Comparison of ENCODE assay signal across 9 cellular contexts in genomic region chr1:51519857-51520699, GRCh38. TPM values are rescaled to one million over a fixed set of nuclear protein-coding genes. Genes with fewer than 3 reads are reported as not detected.
A peak's percentile ranks its signal among the peaks of the same experiment; 100 is the strongest.
DNase-seq lines count a peak whose midpoint lies in the region; ATAC-seq and TF ChIP-seq lines count a peak whose summit lies in the region.
"Had no signal": no experiment of that assay in that cellular context is flagged by ENCODE, and none has a peak within 500 bp of the region (broad histone marks: within the 10 kb centered on the region; RNA-seq: fewer than 3 reads in every experiment).

No MANE protein-coding gene starts in this region.

- intact Hi-C loops in psoas muscle (cut with DNase I): loop anchor here (5.0 kb wide), 3 partner anchors 37 to 97 kb away; partner anchors contain the start of gene OSBPL9 (in 1 of the 2)

- H3K9me3 ChIP-seq in SJSA1 (replicated peaks): no peaks in the 10 kb centered on the region
- H3K9me3 ChIP-seq in psoas muscle: no peaks in the 10 kb centered on the region
- H3K9me3 ChIP-seq: lower lobe of right lung had no signal

- H3K36me3 ChIP-seq in SJSA1: peaks cover 9% of the 10 kb centered on the region; the same call in 1 of the 2 replicates
- H3K36me3 ChIP-seq in psoas muscle (ENCODE audit: insufficient read depth in 1 of 2, low read depth in 1 of 2): no peaks in the 10 kb centered on the region
- H3K36me3 ChIP-seq: lower lobe of right lung had no signal

- H3K27ac ChIP-seq in SJSA1 (0 out of 2 replicates have a peak overlapping the region, but pooled peaks have one; percentile 2), psoas muscle (peak overlapping the region; percentile 96)
- H3K27ac ChIP-seq: lower lobe of right lung had no signal

- peak overlapping the region; percentile 94 for H3K4me3 Mint-ChIP-seq in endothelial cell (ENCODE audit: unreplicated experiment)

- peaks cover 6% of the 10 kb centered on the region for H3K27me3 Mint-ChIP-seq in endothelial cell (ENCODE audit: unreplicated experiment)

- H3K4me1 ChIP-seq in SJSA1 (replicated peaks) (peaks cover 37% of the 10 kb centered on the region), psoas muscle (peaks cover 29% of the 10 kb centered on the region)

- WGBS in psoas muscle, 3 donors: 82 to 88% (median 86%) methylated on average over 8 of the region's 8 CpGs

- peak; percentile 4 for DNase-seq in ELF-1 (ENCODE audit: low read depth, low spot score)
- peak; percentile 43 to 58 for DNase-seq in SJSA1 (ENCODE audit: low read depth in 1 of 2, low spot score in 2 of 2)
- no peak for DNase-seq in endothelial cell (ENCODE audit: low spot score)
- DNase-seq in psoas muscle: no peak
- DNase-seq in medulla oblongata (ENCODE audit: extremely low spot score): no peak
- no peak for DNase-seq in COR-L47 (lab: John Stamatoyannopoulos, UW)
- DNase-seq in GM19238 (ENCODE audit: insufficient read length, low spot score): no peak

- peaks cover 35% of the 10 kb centered on the region for H3K4me1 Mint-ChIP-seq in endothelial cell (ENCODE audit: unreplicated experiment)

- ATAC-seq in psoas muscle (no peak), SK-N-SH treated with all-trans-retinoic acid at 6 μM for 48 hours (no peak)

- no peak overlapping the region for H3K4me3 ChIP-seq in SJSA1
- H3K4me3 ChIP-seq in psoas muscle: no peak overlapping the region

- H3K36me3 Mint-ChIP-seq in endothelial cell (ENCODE audit: low read depth, unreplicated experiment): peaks cover 17% of the 10 kb centered on the region

- TF ChIP-seq CTCF in endothelial cell (IDR thresholded peaks at IDR 0.05; ENCODE audit: unreplicated experiment) (no peak), psoas muscle (IDR thresholded peaks at IDR 0.05) (no peak)

- H3K27me3 ChIP-seq in SJSA1 (replicated peaks) (no peaks in the 10 kb centered on the region), psoas muscle (ENCODE audit: insufficient read depth in 3 of 3, low read length in 2 of 3) (no peaks in the 10 kb centered on the region)

- H3K27ac Mint-ChIP-seq in endothelial cell (ENCODE audit: unreplicated experiment): peak overlapping the region; percentile 21

- H3K9me3 Mint-ChIP-seq in endothelial cell (ENCODE audit: unreplicated experiment): no peaks in the 10 kb centered on the region

TF ChIP-seq in SK-N-SH treated with all-trans-retinoic acid at 6 μM for 48 hours, 23 proteins besides CTCF, POLR2A, EP300 and RAD21:
- TF ChIP-seq ZC3H10 (CRISPR knock-in tag; IDR thresholded peaks at IDR 0.05): no peak
- no peak for TF ChIP-seq SNAI2 (CRISPR knock-in tag; IDR thresholded peaks at IDR 0.05)
- TF ChIP-seq CREB5 (CRISPR knock-in tag; IDR thresholded peaks at IDR 0.05; ENCODE audit: low read depth): no peak
- no peak for TF ChIP-seq ZNF70 (CRISPR knock-in tag; IDR thresholded peaks at IDR 0.05)
- TF ChIP-seq GLIS3 (CRISPR knock-in tag; IDR thresholded peaks at IDR 0.05): no peak
- no peak for TF ChIP-seq ESRRG (CRISPR knock-in tag; IDR thresholded peaks at IDR 0.05)
- TF ChIP-seq ZFP3 (CRISPR knock-in tag; IDR thresholded peaks at IDR 0.05): no peak
- no peak for TF ChIP-seq BACH2 (CRISPR knock-in tag; IDR thresholded peaks at IDR 0.05; ENCODE audit: borderline replicate concordance)
- no peak for TF ChIP-seq PATZ1 (CRISPR knock-in tag; IDR thresholded peaks at IDR 0.05; ENCODE audit: borderline replicate concordance)
- no peak for TF ChIP-seq ZFP30 (CRISPR knock-in tag; IDR thresholded peaks at IDR 0.05)
- no peak for TF ChIP-seq CSRNP3 (CRISPR knock-in tag; IDR thresholded peaks at IDR 0.05)
- TF ChIP-seq OSR1 (CRISPR knock-in tag; IDR thresholded peaks at IDR 0.05): no peak
TF ChIP-seq in SK-N-SH treated with all-trans-retinoic acid at 6 μM for 48 hours: peak in this region for 0.

RNA-seq across cellular contexts. Expression of gene EPS15, which starts 1.0 kb away (rescaled TPM):
- total RNA-seq in SJSA1 (2014; rRNA removed; shearing (Covaris generic)): 30.4 and 31.7 TPM in 2 replicates
- 120 TPM for total RNA-seq in endothelial cell (ENCODE audit: unreplicated experiment)
- total RNA-seq in psoas muscle: 10 to 100 TPM; 42.6 to 71.9 (median 54.1) TPM
- 10 to 100 TPM in 2 of 3 donors, 1 to 10 TPM in 1; 9.8 to 46.1 (median 21.7) TPM for polyA plus RNA-seq in psoas muscle

Comparison
In these comparisons a context has a peak if more than half of its experiments do, and no peak if none do; other contexts are left out.
1. DNase-seq: peak in ELF-1 (single experiment) and SJSA1 (2 of 2); none in endothelial cell (single experiment), psoas muscle (0 of 2), medulla oblongata (single experiment), COR-L47 (single experiment) and GM19238 (single experiment).